ENCODE assay signal across 7 cellular contexts in genomic region chr20:34425032-34425690, GRCh38.
A peak's percentile ranks its signal among the peaks of the same experiment; 100 is the strongest.
DNase-seq lines count a peak whose midpoint lies in the region; ATAC-seq and TF ChIP-seq lines count a peak whose summit lies in the region.
"Not testable (repeated sequence)": the region's sequence is repeated elsewhere in the genome, so short reads cannot be mapped to it uniquely, and the experiment has no call there.

No MANE protein-coding gene starts in this region.

- not testable (repeated sequence) for H3K4me1 Mint-ChIP-seq in IgD-negative memory B cell; activated T-helper 17 cell treated with anti-CD3 and anti-CD28 coated beads, Interleukin-2, amount 50 U/mL, for 72 hours; nephron
- H3K4me1 Mint-ChIP-seq in central memory CD8-positive, alpha-beta T cell = peaks cover 21% of the 10 kb centered on the region
- H3K4me1 Mint-ChIP-seq in glutamatergic neuron (ENCODE audit: low read depth, unreplicated experiment) = peaks cover 12% of the 10 kb centered on the region
- H3K4me1 Mint-ChIP-seq in stimulated activated naive CD8-positive, alpha-beta T cell treated with anti-CD3 and anti-CD28 coated beads, Interleukin-15, Interleukin-2, amounts not matched to agents 100 ng/mL and 50 ng/mL, for 24 hours (ENCODE audit: low read depth) = peaks cover 10% of the 10 kb centered on the region

- H3K27me3 ChIP-seq in hepatocyte = not testable (repeated sequence)

- ATAC-seq in activated T-helper 17 cell treated with anti-CD3 and anti-CD28 coated beads, Interleukin-2, amount 50 U/mL, for 72 hours (replicated peaks); central memory CD8-positive, alpha-beta T cell (replicated peaks; ENCODE audit: extremely low read depth, poor library complexity, severe bottlenecking): not testable (repeated sequence)

- H3K27me3 Mint-ChIP-seq in IgD-negative memory B cell; activated T-helper 17 cell treated with anti-CD3 and anti-CD28 coated beads, Interleukin-2, amount 50 U/mL, for 72 hours; central memory CD8-positive, alpha-beta T cell; glutamatergic neuron (ENCODE audit: unreplicated experiment); nephron (ENCODE audit: low read depth); stimulated activated naive CD8-positive, alpha-beta T cell treated with anti-CD3 and anti-CD28 coated beads, Interleukin-15, Interleukin-2, amounts not matched to agents 100 ng/mL and 50 ng/mL, for 24 hours: not testable (repeated sequence)

- H3K4me3 ChIP-seq in hepatocyte = not testable (repeated sequence)

- not testable (repeated sequence) for TF ChIP-seq CTCF in glutamatergic neuron (IDR thresholded peaks at IDR 0.05; ENCODE audit: partially characterized antibody, unreplicated experiment); hepatocyte (IDR thresholded peaks at IDR 0.05; ENCODE audit: poor library complexity); nephron (IDR thresholded peaks at IDR 0.05; ENCODE audit: unreplicated experiment in 3 of 3)

- not testable (repeated sequence) for H3K36me3 Mint-ChIP-seq in IgD-negative memory B cell; glutamatergic neuron (ENCODE audit: unreplicated experiment)
- peaks cover 86% of the 10 kb centered on the region for H3K36me3 Mint-ChIP-seq in activated T-helper 17 cell treated with anti-CD3 and anti-CD28 coated beads, Interleukin-2, amount 50 U/mL, for 72 hours (ENCODE audit: low read depth)
- peaks cover 61% of the 10 kb centered on the region for H3K36me3 Mint-ChIP-seq in central memory CD8-positive, alpha-beta T cell (ENCODE audit: insufficient read depth)
- peaks cover 79% of the 10 kb centered on the region for H3K36me3 Mint-ChIP-seq in nephron (ENCODE audit: low read depth)
- peaks cover 72% of the 10 kb centered on the region for H3K36me3 Mint-ChIP-seq in stimulated activated naive CD8-positive, alpha-beta T cell treated with anti-CD3 and anti-CD28 coated beads, Interleukin-15, Interleukin-2, amounts not matched to agents 100 ng/mL and 50 ng/mL, for 24 hours (ENCODE audit: low read depth)

- peaks cover 11% of the 10 kb centered on the region for H4K20me1 ChIP-seq in hepatocyte (ENCODE audit: insufficient read depth, poor library complexity, severe bottlenecking)

- peak overlapping the region; percentile 39 for H3K4me2 ChIP-seq in hepatocyte

- H3K27ac Mint-ChIP-seq in IgD-negative memory B cell (peak overlapping the region in 2 of 3 donors; percentile 4 to 71), glutamatergic neuron (ENCODE audit: unreplicated experiment) (peak overlapping the region; percentile 76), nephron (peak overlapping the region; percentile 0 to 46 (median 15))
- peak overlapping the region; percentile 23 for H3K27ac Mint-ChIP-seq in activated T-helper 17 cell treated with anti-CD3 and anti-CD28 coated beads, Interleukin-2, amount 50 U/mL, for 72 hours
- H3K27ac Mint-ChIP-seq in central memory CD8-positive, alpha-beta T cell (ENCODE audit: low read depth) = peak overlapping the region; percentile 36
- peak overlapping the region; percentile 45 for H3K27ac Mint-ChIP-seq in stimulated activated naive CD8-positive, alpha-beta T cell treated with anti-CD3 and anti-CD28 coated beads, Interleukin-15, Interleukin-2, amounts not matched to agents 100 ng/mL and 50 ng/mL, for 24 hours

- H3K9me2 ChIP-seq in hepatocyte (replicated peaks; ENCODE audit: insufficient read depth) = not testable (repeated sequence)

- 56% methylated on average over 11 of the region's 11 CpGs for WGBS in hepatocyte (ENCODE audit: low lambda C conversion rate, missing lambda C conversion rate)

- not testable (repeated sequence) for H3K9me3 Mint-ChIP-seq in IgD-negative memory B cell; activated T-helper 17 cell treated with anti-CD3 and anti-CD28 coated beads, Interleukin-2, amount 50 U/mL, for 72 hours; central memory CD8-positive, alpha-beta T cell; glutamatergic neuron (ENCODE audit: unreplicated experiment); nephron; stimulated activated naive CD8-positive, alpha-beta T cell treated with anti-CD3 and anti-CD28 coated beads, Interleukin-15, Interleukin-2, amounts not matched to agents 100 ng/mL and 50 ng/mL, for 24 hours

- not testable (repeated sequence) for H3K36me3 ChIP-seq in hepatocyte (replicated peaks; ENCODE audit: insufficient read depth, low read depth)

- peak overlapping the region; percentile 53 for H3K27ac ChIP-seq in hepatocyte

- peaks cover 71% of the 10 kb centered on the region for H3K79me2 ChIP-seq in hepatocyte

- not testable (repeated sequence) for H3K9me3 ChIP-seq in hepatocyte (ENCODE audit: low read depth)

- not testable (repeated sequence) for H2AFZ ChIP-seq in hepatocyte

- DNase-seq in central memory CD8-positive, alpha-beta T cell (ENCODE audit: low spot score in 2 of 2); glutamatergic neuron: not testable (repeated sequence)
- DNase-seq in hepatocyte (ENCODE audit: low spot score) = peak; percentile 8

- H3K4me3 Mint-ChIP-seq in IgD-negative memory B cell = peak overlapping the region in 1 of 4 donors; percentile 36
- H3K4me3 Mint-ChIP-seq in activated T-helper 17 cell treated with anti-CD3 and anti-CD28 coated beads, Interleukin-2, amount 50 U/mL, for 72 hours; central memory CD8-positive, alpha-beta T cell; glutamatergic neuron (ENCODE audit: unreplicated experiment); nephron; stimulated activated naive CD8-positive, alpha-beta T cell treated with anti-CD3 and anti-CD28 coated beads, Interleukin-15, Interleukin-2, amounts not matched to agents 100 ng/mL and 50 ng/mL, for 24 hours: not testable (repeated sequence)

- H3K4me1 ChIP-seq in hepatocyte (ENCODE audit: insufficient read depth) = not testable (repeated sequence)

Comparison
In these comparisons a context has a peak if more than half of its experiments do, and no peak if none do; other contexts are left out.
1. H3K27ac Mint-ChIP-seq: peak in every context shown above with its lines; median percentile 76 in glutamatergic neuron; 45 in stimulated activated naive CD8-positive, alpha-beta T cell treated with anti-CD3 and anti-CD28 coated beads, Interleukin-15, Interleukin-2, amounts not matched to agents 100 ng/mL and 50 ng/mL, for 24 hours; 38 in IgD-negative memory B cell; 36 in central memory CD8-positive, alpha-beta T cell; 23 in activated T-helper 17 cell treated with anti-CD3 and anti-CD28 coated beads, Interleukin-2, amount 50 U/mL, for 72 hours; 15 in nephron.